Comparison of ENCODE assay signal across 6 cellular contexts in the genomic region with DNA sequence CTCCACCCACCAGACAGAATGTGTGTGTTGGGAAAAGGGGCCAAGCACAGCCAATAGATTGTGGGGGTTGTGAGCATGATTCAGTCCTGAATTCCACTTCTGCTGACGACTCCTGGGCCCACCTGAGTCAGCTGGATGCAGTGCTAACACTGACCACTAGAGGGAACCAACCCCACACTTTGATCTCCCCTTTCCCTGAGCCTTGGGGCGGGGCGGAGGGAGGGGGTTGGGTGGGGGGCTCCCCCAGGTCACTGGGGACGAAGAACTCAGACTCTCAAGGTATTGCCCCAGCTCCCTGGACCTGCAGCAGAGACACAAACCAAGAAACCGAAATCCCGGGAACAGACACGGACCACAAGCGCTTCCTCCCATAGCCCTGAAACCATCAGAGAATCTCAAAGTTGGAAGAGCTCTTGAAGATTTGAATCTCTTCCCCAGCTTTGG. TPM values are rescaled to one million over a fixed set of nuclear protein-coding genes. Genes with fewer than 3 reads are reported as not detected.
A peak's percentile ranks its signal among the peaks of the same experiment; 100 is the strongest.
DNase-seq lines count a peak whose midpoint lies in the region; ATAC-seq and TF ChIP-seq lines count a peak whose summit lies in the region.

No MANE protein-coding gene starts in this region.

- intact Hi-C loops in sciatic nerve (cut with DNase I) = no loop called here

- no peaks in the 10 kb centered on the region for H3K9me3 ChIP-seq in GM23248 (ENCODE audit: low read depth)

- in situ Hi-C loops in GM23248 (cut with MboI) = loop anchor here (25.0 kb wide), 1 partner anchor 376 kb away; no protein-coding TSS in a partner anchor

- no peak overlapping the region for H3K4me3 ChIP-seq in GM23248
- no peak overlapping the region for H3K4me3 ChIP-seq in coronary artery

- no peak overlapping the region for H2AFZ ChIP-seq in GM23248

- peak; percentile 94 for TF ChIP-seq CTCF in coronary artery (IDR thresholded peaks at IDR 0.05)

- no peaks in the 10 kb centered on the region for H4K20me1 ChIP-seq in GM23248 (ENCODE audit: insufficient read depth)

- H3K27me3 ChIP-seq in GM23248 (replicated peaks; ENCODE audit: insufficient read depth) = peaks cover 32% of the 10 kb centered on the region

- no peaks in the 10 kb centered on the region for H3K4me1 ChIP-seq in GM23248 (ENCODE audit: insufficient read depth)

- no peaks in the 10 kb centered on the region for H3K9me2 ChIP-seq in GM23248 (ENCODE audit: insufficient read depth)

- no peak overlapping the region for H3K9ac ChIP-seq in GM23248

- H3K4me2 ChIP-seq in GM23248 (ENCODE audit: unreplicated experiment) = no peak overlapping the region

- H3K27ac ChIP-seq in GM23248 = no peak overlapping the region
- H3K27ac ChIP-seq in coronary artery = no peak overlapping the region

- H3K79me2 ChIP-seq in GM23248 (ENCODE audit: insufficient read depth) = no peaks in the 10 kb centered on the region

- no peaks in the 10 kb centered on the region for H3K36me3 ChIP-seq in GM23248 (ENCODE audit: low read depth)

- 4 to 51% methylated on average over 3 to 8 of the region's 8 CpGs for WGBS in GM23248 (ENCODE audit: low coverage in 1 of 2, low lambda C conversion rate in 2 of 2, missing lambda C conversion rate in 2 of 2), 2 experiments

- DNase-seq in GM23248 = peak; percentile 52
- peak in 4 of 5 experiments; percentile 34 to 46 (median 44) for DNase-seq in T-helper 2 cell
- DNase-seq in coronary artery (ENCODE audit: low spot score) = no peak
- DNase-seq in sciatic nerve (ENCODE audit: low spot score) = peak; percentile 69
- DNase-seq in NCI-H187 (lab: John Stamatoyannopoulos, UW) = no peak

- ATAC-seq in sciatic nerve = peak; percentile 57
- ATAC-seq in GM21619 (IDR thresholded peaks at IDR 0.05; ENCODE audit: unreplicated experiment) = no peak

- no peaks in the 10 kb centered on the region for H3F3A ChIP-seq in GM23248 (ENCODE audit: insufficient read depth)

RNA-seq across cellular contexts. Expression of gene CSHL1, which starts 0.6 kb away (rescaled TPM):
- not detected in 2 replicates for total RNA-seq in GM23248 (2014; rRNA removed; shearing (Covaris generic))
- not detected in 2 replicates for polyA plus RNA-seq in GM23248 (2016; fragmentation: Nextera tagmentation; extraction: Ambion mirVana)
- not detected for total RNA-seq in sciatic nerve

RNA-seq across cellular contexts. Expression of gene GH1, which starts 7.0 kb away (rescaled TPM):
- not detected in 2 replicates for total RNA-seq in GM23248 (2014; rRNA removed; shearing (Covaris generic))
- polyA plus RNA-seq in GM23248 (2016; fragmentation: Nextera tagmentation; extraction: Ambion mirVana) = not detected in 2 replicates
- total RNA-seq in sciatic nerve = not detected

RNA-seq across cellular contexts. Expression of gene CSH1, which starts 15.3 kb away (rescaled TPM):
- total RNA-seq in GM23248 (2014; rRNA removed; shearing (Covaris generic)) = not detected in 2 replicates
- not detected in 2 replicates for polyA plus RNA-seq in GM23248 (2016; fragmentation: Nextera tagmentation; extraction: Ambion mirVana)
- total RNA-seq in sciatic nerve = not detected

RNA-seq across cellular contexts. Expression of gene CD79B, which starts 20.5 kb away (rescaled TPM):
- not detected in 2 replicates for total RNA-seq in GM23248 (2014; rRNA removed; shearing (Covaris generic))
- not detected in 2 replicates for polyA plus RNA-seq in GM23248 (2016; fragmentation: Nextera tagmentation; extraction: Ambion mirVana)
- total RNA-seq in sciatic nerve = 5.3 TPM

RNA-seq across cellular contexts. Expression of gene GH2, which starts 29.9 kb away (rescaled TPM):
- not detected in 2 replicates for total RNA-seq in GM23248 (2014; rRNA removed; shearing (Covaris generic))
- not detected in 2 replicates for polyA plus RNA-seq in GM23248 (2016; fragmentation: Nextera tagmentation; extraction: Ambion mirVana)
- total RNA-seq in sciatic nerve = not detected

Comparison
In these comparisons a context has a peak if more than half of its experiments do, and no peak if none do; other contexts are left out.
1. DNase-seq: peak in GM23248 (single experiment), T-helper 2 cell (4 of 5) and sciatic nerve (single experiment); none in coronary artery (single experiment) and NCI-H187 (0 of 2).